1 cellular context compared by ENCODE assay signal in the genomic region with DNA sequence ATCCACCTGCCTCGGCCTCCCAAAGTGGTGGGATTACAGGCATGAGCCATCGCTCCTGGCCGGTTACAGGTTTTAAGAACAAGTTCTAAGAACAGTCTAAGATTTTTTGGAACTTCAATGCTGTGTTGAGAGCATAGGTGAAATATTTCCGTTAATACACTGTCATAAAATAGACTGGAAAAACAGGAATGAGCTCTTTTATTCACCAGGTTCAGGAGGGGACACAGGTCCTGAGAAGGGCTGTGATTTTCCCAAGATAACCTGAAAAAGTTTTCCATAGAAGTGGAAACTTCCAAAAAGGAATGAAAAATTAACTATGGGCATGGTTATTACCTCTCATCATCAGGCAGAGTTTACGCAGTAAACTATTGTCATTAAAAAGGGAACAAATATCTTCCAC.
TF ChIP-seq lines count a peak whose summit lies in the region.

No MANE protein-coding gene starts in this region.

TF ChIP-seq in GM23338, 12 proteins besides CTCF, POLR2A, EP300 and RAD21:
- TF ChIP-seq, protein P1, sequence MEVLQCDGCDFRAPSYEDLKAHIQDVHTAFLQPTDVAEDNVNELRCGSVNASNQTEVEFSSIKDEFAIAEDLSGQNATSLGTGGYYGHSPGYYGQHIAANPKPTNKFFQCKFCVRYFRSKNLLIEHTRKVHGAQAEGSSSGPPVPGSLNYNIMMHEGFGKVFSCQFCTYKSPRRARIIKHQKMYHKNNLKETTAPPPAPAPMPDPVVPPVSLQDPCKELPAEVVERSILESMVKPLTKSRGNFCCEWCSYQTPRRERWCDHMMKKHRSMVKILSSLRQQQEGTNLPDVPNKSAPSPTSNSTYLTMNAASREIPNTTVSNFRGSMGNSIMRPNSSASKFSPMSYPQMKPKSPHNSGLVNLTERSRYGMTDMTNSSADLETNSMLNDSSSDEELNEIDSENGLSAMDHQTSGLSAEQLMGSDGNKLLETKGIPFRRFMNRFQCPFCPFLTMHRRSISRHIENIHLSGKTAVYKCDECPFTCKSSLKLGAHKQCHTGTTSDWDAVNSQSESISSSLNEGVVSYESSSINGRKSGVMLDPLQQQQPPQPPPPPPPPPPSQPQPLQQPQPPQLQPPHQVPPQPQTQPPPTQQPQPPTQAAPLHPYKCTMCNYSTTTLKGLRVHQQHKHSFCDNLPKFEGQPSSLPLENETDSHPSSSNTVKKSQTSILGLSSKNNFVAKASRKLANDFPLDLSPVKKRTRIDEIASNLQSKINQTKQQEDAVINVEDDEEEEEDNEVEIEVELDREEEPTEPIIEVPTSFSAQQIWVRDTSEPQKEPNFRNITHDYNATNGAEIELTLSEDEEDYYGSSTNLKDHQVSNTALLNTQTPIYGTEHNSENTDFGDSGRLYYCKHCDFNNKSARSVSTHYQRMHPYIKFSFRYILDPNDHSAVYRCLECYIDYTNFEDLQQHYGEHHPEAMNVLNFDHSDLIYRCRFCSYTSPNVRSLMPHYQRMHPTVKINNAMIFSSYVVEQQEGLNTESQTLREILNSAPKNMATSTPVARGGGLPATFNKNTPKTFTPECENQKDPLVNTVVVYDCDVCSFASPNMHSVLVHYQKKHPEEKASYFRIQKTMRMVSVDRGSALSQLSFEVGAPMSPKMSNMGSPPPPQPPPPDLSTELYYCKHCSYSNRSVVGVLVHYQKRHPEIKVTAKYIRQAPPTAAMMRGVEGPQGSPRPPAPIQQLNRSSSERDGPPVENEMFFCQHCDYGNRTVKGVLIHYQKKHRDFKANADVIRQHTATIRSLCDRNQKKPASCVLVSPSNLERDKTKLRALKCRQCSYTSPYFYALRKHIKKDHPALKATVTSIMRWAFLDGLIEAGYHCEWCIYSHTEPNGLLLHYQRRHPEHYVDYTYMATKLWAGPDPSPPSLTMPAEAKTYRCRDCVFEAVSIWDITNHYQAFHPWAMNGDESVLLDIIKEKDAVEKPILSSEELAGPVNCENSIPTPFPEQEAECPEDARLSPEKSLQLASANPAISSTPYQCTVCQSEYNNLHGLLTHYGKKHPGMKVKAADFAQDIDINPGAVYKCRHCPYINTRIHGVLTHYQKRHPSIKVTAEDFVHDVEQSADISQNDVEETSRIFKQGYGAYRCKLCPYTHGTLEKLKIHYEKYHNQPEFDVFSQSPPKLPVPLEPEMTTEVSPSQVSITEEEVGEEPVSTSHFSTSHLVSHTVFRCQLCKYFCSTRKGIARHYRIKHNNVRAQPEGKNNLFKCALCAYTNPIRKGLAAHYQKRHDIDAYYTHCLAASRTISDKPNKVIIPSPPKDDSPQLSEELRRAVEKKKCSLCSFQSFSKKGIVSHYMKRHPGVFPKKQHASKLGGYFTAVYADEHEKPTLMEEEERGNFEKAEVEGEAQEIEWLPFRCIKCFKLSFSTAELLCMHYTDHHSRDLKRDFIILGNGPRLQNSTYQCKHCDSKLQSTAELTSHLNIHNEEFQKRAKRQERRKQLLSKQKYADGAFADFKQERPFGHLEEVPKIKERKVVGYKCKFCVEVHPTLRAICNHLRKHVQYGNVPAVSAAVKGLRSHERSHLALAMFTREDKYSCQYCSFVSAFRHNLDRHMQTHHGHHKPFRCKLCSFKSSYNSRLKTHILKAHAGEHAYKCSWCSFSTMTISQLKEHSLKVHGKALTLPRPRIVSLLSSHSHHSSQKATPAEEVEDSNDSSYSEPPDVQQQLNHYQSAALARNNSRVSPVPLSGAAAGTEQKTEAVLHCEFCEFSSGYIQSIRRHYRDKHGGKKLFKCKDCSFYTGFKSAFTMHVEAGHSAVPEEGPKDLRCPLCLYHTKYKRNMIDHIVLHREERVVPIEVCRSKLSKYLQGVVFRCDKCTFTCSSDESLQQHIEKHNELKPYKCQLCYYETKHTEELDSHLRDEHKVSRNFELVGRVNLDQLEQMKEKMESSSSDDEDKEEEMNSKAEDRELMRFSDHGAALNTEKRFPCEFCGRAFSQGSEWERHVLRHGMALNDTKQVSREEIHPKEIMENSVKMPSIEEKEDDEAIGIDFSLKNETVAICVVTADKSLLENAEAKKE (CRISPR knock-in tag; IDR thresholded peaks at IDR 0.05), result no peak
- no peak for TF ChIP-seq ZNF114 (CRISPR knock-in tag; IDR thresholded peaks at IDR 0.05)
- TF ChIP-seq EZH2 (IDR thresholded peaks at IDR 0.05; ENCODE audit: low read depth, unreplicated experiment), result no peak
- TF ChIP-seq CREB1 (CRISPR knock-in tag; IDR thresholded peaks at IDR 0.05; ENCODE audit: low read depth), result no peak
- TF ChIP-seq, protein P2, sequence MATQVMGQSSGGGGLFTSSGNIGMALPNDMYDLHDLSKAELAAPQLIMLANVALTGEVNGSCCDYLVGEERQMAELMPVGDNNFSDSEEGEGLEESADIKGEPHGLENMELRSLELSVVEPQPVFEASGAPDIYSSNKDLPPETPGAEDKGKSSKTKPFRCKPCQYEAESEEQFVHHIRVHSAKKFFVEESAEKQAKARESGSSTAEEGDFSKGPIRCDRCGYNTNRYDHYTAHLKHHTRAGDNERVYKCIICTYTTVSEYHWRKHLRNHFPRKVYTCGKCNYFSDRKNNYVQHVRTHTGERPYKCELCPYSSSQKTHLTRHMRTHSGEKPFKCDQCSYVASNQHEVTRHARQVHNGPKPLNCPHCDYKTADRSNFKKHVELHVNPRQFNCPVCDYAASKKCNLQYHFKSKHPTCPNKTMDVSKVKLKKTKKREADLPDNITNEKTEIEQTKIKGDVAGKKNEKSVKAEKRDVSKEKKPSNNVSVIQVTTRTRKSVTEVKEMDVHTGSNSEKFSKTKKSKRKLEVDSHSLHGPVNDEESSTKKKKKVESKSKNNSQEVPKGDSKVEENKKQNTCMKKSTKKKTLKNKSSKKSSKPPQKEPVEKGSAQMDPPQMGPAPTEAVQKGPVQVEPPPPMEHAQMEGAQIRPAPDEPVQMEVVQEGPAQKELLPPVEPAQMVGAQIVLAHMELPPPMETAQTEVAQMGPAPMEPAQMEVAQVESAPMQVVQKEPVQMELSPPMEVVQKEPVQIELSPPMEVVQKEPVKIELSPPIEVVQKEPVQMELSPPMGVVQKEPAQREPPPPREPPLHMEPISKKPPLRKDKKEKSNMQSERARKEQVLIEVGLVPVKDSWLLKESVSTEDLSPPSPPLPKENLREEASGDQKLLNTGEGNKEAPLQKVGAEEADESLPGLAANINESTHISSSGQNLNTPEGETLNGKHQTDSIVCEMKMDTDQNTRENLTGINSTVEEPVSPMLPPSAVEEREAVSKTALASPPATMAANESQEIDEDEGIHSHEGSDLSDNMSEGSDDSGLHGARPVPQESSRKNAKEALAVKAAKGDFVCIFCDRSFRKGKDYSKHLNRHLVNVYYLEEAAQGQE (IDR thresholded peaks at IDR 0.05; ENCODE audit: unreplicated experiment), result no peak
- no peak for TF ChIP-seq ZNF331 (CRISPR knock-in tag; IDR thresholded peaks at IDR 0.05; ENCODE audit: low read depth)
